22 cellular contexts compared by ENCODE assay signal in the genomic region with DNA sequence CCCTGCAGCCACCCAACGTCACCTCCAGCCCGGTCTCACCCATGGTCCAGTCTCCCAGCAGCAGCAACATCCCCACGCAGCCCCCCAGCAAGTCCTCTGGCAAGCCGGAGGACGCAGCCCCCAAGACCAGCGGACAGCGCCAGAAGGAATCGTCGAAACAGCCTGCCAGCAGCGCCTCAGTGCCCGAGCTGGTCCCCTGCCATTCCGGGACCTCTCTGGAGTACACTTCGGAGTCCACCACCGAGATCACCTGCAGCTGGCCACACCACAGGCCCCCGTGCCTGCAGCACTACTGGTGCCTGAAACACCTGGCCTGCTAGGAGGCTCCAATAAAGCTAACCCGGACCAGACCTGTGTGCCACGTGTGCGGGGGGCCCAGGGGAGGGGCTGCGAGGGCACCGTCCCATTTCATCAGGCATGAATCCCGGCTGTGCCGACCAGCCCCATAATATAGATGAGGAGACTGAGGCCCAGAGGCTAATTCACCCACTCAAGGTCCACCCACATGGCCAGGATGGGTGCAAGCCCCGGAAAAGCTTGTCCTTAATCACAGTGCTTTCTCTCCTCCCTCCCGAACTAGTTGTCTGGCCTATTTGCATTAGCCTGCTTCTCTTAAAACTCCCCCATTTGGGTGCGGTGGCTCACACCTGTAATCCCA. TPM values are rescaled to one million over a fixed set of nuclear protein-coding genes. Genes with fewer than 3 reads are reported as not detected.
"Had no signal": no experiment of that assay in that cellular context is flagged by ENCODE, and none has a peak within 500 bp of the region (broad histone marks: within the 10 kb centered on the region; RNA-seq: fewer than 3 reads in every experiment).

No MANE protein-coding gene starts in this region.

- H3K4me2 ChIP-seq: SK-N-SH had no signal

- H3K4me3 ChIP-seq: body of pancreas, SJCRH30 had no signal

- DNase-seq: activated CD4-positive, alpha-beta T cell treated with anti-CD3 and anti-CD28 coated beads for 36 hours; activated CD8-positive, alpha-beta memory T cell treated with anti-CD3 and anti-CD28 coated beads, Interleukin-2, amount 50 U/mL, for 4 hours; activated CD8-positive, alpha-beta T cell treated with anti-CD3 and anti-CD28 coated beads for 36 hours; activated gamma-delta T cell treated with Interleukin-2 at 50 U/mL for 16 hours; activated T-cell treated with anti-CD3 and anti-CD28 coated beads, Interleukin-2, amount 50 U/mL, for 72 hours; NCI-H1092; NCI-H1930; NCI-H2171; NCI-H226; NCI-H526; NCI-H82; Right ventricle myocardium superior; RPMI8226; SJCRH30; SK-N-SH; T-helper 1 cell had no signal

- H3K27me3 ChIP-seq: body of pancreas had no signal

- ATAC-seq: activated CD4-positive, alpha-beta T cell treated with anti-CD3 and anti-CD28 coated beads for 36 hours; activated CD8-positive, alpha-beta T cell treated with anti-CD3 and anti-CD28 coated beads for 36 hours; activated T-cell treated with anti-CD3 and anti-CD28 coated beads, Interleukin-2, amount 50 U/mL, for 72 hours; body of pancreas; Panc1 had no signal

- H3K27ac ChIP-seq: body of pancreas, SJCRH30, VCaP had no signal

- H3K9me3 ChIP-seq: body of pancreas, SJCRH30, SK-N-SH had no signal

- H3K9ac ChIP-seq: SK-N-SH had no signal

- H3K36me3 ChIP-seq: SJCRH30 had no signal

- FAIRE-seq: bronchial epithelial cell had no signal

RNA-seq across cellular contexts. Expression of a gene that starts 26.2 kb away (rescaled TPM):
- total RNA-seq: activated CD4-positive, alpha-beta T cell treated with anti-CD3 and anti-CD28 coated beads for 36 hours; activated CD8-positive, alpha-beta T cell treated with anti-CD3 and anti-CD28 coated beads for 36 hours; activated T-cell treated with anti-CD3 and anti-CD28 coated beads, Interleukin-2, amount 50 U/mL, for 72 hours; activated T-helper 2 cell treated with anti-CD3 and anti-CD28 coated beads, Interferon-gamma antibody, Interleukin-2, Interleukin-4, amounts not matched to agents 10 μg/mL and 5 μg/mL and 100 μg/mL, durations not matched to agents 14 hours and 24 hours and 36 hours; aorta; body of pancreas; bronchial epithelial cell; Right ventricle myocardium superior; SJCRH30 had no signal
- polyA plus RNA-seq: SK-N-SH had no signal
